1 cellular context compared by ENCODE assay signal in the genomic region with DNA sequence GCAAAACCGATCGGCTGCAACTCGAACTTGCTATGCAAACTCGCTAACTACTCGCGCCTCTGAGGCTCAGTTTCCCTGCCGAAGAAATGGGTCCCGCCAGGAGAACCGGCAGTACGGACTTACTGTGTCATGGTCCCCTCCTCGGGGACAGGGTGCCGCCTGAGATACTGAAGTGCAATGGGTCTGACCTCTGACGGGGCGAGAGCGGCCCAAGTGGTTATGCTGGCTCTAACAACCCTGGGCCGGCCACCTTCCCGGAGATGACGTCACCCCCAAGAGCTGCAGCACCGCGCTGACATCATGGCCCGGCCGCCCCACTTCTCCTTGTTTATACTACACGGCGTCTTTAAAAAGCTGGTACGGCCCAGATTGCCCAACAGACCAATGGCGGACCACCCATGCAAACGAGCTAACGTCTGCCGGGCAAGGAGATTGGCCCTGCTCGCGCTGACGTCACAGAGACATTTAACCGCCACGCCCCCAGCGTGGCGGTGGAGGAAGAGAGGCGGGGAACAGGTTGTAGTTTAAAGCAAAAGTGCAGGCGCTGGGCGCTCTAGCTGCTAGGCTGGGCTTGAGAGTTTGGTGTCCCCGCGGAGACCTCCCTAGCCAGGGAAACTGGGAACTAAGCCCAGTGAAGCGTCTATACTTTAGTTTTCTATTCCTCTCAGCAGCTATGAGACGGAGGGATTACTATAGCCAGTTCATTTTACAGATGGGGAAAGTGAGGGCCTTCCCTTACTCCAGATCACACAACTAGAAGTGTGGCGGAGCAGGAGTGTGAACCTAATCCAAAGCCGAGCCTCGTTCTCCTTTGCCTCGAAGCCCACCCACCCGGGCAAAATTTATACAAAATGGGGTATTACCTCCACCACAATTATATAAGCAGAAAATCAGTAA.
A peak's percentile ranks its signal among the peaks of the same experiment; 100 is the strongest.
TF ChIP-seq lines count a peak whose summit lies in the region.

No MANE protein-coding gene starts in this region.

TF ChIP-seq in HEK293, 187 proteins besides CTCF, POLR2A, EP300 and RAD21 (continued from another document and continues in another):
- TF ChIP-seq, protein P1, sequence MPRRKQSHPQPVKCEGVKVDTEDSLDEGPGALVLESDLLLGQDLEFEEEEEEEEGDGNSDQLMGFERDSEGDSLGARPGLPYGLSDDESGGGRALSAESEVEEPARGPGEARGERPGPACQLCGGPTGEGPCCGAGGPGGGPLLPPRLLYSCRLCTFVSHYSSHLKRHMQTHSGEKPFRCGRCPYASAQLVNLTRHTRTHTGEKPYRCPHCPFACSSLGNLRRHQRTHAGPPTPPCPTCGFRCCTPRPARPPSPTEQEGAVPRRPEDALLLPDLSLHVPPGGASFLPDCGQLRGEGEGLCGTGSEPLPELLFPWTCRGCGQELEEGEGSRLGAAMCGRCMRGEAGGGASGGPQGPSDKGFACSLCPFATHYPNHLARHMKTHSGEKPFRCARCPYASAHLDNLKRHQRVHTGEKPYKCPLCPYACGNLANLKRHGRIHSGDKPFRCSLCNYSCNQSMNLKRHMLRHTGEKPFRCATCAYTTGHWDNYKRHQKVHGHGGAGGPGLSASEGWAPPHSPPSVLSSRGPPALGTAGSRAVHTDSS (tag by site-specific recombination; IDR thresholded peaks at IDR 0.05): no peak; the same call in 1 of the 2 replicates
- TF ChIP-seq ZNF133 (tag by site-specific recombination; IDR thresholded peaks at IDR 0.05): no peak; the same call in 1 of the 2 replicates
- TF ChIP-seq ZNF76 (tag by site-specific recombination; IDR thresholded peaks at IDR 0.05; ENCODE audit: borderline replicate concordance, low read depth): peak; percentile 73
- TF ChIP-seq ZNF274 (IDR thresholded peaks at IDR 0.05; ENCODE audit: low read length): no peak
- no peak for TF ChIP-seq ZNF274 (tag by site-specific recombination; IDR thresholded peaks at IDR 0.05; ENCODE audit: borderline replicate concordance)
- TF ChIP-seq, protein P2, sequence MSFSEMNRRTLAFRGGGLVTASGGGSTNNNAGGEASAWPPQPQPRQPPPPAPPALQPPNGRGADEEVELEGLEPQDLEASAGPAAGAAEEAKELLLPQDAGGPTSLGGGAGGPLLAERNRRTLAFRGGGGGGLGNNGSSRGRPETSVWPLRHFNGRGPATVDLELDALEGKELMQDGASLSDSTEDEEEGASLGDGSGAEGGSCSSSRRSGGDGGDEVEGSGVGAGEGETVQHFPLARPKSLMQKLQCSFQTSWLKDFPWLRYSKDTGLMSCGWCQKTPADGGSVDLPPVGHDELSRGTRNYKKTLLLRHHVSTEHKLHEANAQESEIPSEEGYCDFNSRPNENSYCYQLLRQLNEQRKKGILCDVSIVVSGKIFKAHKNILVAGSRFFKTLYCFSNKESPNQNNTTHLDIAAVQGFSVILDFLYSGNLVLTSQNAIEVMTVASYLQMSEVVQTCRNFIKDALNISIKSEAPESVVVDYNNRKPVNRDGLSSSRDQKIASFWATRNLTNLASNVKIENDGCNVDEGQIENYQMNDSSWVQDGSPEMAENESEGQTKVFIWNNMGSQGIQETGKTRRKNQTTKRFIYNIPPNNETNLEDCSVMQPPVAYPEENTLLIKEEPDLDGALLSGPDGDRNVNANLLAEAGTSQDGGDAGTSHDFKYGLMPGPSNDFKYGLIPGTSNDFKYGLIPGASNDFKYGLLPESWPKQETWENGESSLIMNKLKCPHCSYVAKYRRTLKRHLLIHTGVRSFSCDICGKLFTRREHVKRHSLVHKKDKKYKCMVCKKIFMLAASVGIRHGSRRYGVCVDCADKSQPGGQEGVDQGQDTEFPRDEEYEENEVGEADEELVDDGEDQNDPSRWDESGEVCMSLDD (tag by site-specific recombination; IDR thresholded peaks at IDR 0.05): peak; percentile 99
- TF ChIP-seq ZNF132 (tag by site-specific recombination; IDR thresholded peaks at IDR 0.05; ENCODE audit: borderline replicate concordance): no peak
- TF ChIP-seq YY2 (tag by site-specific recombination; IDR thresholded peaks at IDR 0.05): peak; percentile 30; the same call in 1 of the 2 replicates
- no peak for TF ChIP-seq ZNF248 (tag by site-specific recombination; IDR thresholded peaks at IDR 0.05)
- 0 out of 2 replicates have a peak, but pooled peaks have one; percentile 5 for TF ChIP-seq ZIC2 (tag by site-specific recombination; IDR thresholded peaks at IDR 0.05)
- no peak for TF ChIP-seq ZNF433 (tag by site-specific recombination; IDR thresholded peaks at IDR 0.05; ENCODE audit: low read depth)
- no peak for TF ChIP-seq ZNF223 (tag by site-specific recombination; IDR thresholded peaks at IDR 0.05)
- TF ChIP-seq ZNF302 (tag by site-specific recombination; IDR thresholded peaks at IDR 0.05; ENCODE audit: low read depth): no peak
- TF ChIP-seq ZFP3 (tag by site-specific recombination; IDR thresholded peaks at IDR 0.05; ENCODE audit: low read depth): no peak
- TF ChIP-seq MEIS1 (CRISPR knock-in tag; IDR thresholded peaks at IDR 0.05; ENCODE audit: borderline replicate concordance): no peak
- TF ChIP-seq BCL11B (tag by site-specific recombination; IDR thresholded peaks at IDR 0.05; ENCODE audit: low read depth): peak; percentile 58
- TF ChIP-seq, protein P3, sequence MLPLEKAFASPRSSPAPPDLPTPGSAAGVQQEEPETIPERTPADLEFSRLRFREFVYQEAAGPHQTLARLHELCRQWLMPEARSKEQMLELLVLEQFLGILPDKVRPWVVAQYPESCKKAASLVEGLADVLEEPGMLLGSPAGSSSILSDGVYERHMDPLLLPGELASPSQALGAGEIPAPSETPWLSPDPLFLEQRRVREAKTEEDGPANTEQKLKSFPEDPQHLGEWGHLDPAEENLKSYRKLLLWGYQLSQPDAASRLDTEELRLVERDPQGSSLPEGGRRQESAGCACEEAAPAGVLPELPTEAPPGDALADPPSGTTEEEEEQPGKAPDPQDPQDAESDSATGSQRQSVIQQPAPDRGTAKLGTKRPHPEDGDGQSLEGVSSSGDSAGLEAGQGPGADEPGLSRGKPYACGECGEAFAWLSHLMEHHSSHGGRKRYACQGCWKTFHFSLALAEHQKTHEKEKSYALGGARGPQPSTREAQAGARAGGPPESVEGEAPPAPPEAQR (tag by site-specific recombination; IDR thresholded peaks at IDR 0.05): peak; percentile 75; the same call in 1 of the 2 replicates
- TF ChIP-seq ZNF664 (tag by site-specific recombination; IDR thresholded peaks at IDR 0.05): no peak
- TF ChIP-seq, protein P4, sequence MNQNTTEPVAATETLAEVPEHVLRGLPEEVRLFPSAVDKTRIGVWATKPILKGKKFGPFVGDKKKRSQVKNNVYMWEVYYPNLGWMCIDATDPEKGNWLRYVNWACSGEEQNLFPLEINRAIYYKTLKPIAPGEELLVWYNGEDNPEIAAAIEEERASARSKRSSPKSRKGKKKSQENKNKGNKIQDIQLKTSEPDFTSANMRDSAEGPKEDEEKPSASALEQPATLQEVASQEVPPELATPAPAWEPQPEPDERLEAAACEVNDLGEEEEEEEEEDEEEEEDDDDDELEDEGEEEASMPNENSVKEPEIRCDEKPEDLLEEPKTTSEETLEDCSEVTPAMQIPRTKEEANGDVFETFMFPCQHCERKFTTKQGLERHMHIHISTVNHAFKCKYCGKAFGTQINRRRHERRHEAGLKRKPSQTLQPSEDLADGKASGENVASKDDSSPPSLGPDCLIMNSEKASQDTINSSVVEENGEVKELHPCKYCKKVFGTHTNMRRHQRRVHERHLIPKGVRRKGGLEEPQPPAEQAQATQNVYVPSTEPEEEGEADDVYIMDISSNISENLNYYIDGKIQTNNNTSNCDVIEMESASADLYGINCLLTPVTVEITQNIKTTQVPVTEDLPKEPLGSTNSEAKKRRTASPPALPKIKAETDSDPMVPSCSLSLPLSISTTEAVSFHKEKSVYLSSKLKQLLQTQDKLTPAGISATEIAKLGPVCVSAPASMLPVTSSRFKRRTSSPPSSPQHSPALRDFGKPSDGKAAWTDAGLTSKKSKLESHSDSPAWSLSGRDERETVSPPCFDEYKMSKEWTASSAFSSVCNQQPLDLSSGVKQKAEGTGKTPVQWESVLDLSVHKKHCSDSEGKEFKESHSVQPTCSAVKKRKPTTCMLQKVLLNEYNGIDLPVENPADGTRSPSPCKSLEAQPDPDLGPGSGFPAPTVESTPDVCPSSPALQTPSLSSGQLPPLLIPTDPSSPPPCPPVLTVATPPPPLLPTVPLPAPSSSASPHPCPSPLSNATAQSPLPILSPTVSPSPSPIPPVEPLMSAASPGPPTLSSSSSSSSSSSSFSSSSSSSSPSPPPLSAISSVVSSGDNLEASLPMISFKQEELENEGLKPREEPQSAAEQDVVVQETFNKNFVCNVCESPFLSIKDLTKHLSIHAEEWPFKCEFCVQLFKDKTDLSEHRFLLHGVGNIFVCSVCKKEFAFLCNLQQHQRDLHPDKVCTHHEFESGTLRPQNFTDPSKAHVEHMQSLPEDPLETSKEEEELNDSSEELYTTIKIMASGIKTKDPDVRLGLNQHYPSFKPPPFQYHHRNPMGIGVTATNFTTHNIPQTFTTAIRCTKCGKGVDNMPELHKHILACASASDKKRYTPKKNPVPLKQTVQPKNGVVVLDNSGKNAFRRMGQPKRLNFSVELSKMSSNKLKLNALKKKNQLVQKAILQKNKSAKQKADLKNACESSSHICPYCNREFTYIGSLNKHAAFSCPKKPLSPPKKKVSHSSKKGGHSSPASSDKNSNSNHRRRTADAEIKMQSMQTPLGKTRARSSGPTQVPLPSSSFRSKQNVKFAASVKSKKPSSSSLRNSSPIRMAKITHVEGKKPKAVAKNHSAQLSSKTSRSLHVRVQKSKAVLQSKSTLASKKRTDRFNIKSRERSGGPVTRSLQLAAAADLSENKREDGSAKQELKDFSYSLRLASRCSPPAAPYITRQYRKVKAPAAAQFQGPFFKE (tag by site-specific recombination; IDR thresholded peaks at IDR 0.05; ENCODE audit: borderline replicate concordance): no peak
- TF ChIP-seq KLF10 (tag by site-specific recombination; IDR thresholded peaks at IDR 0.05): peak; percentile 67; the same call in 1 of the 2 replicates
- no peak for TF ChIP-seq ZNF140 (tag by site-specific recombination; IDR thresholded peaks at IDR 0.05)
- no peak for TF ChIP-seq ZNF175 (tag by site-specific recombination; IDR thresholded peaks at IDR 0.05)
- no peak for TF ChIP-seq ZNF529 (tag by site-specific recombination; IDR thresholded peaks at IDR 0.05; ENCODE audit: insufficient replicate concordance)
- TF ChIP-seq ZNF596 (tag by site-specific recombination; IDR thresholded peaks at IDR 0.05): no peak
- peak; percentile 93 for TF ChIP-seq SP7 (tag by site-specific recombination; IDR thresholded peaks at IDR 0.05)
- no peak for TF ChIP-seq ZFHX2 (tag by site-specific recombination; conservative IDR thresholded peaks at IDR 0.05)
- TF ChIP-seq ZNF292 (tag by site-specific recombination; IDR thresholded peaks at IDR 0.05; ENCODE audit: borderline replicate concordance, low read depth): no peak
- TF ChIP-seq ZNF514 (tag by site-specific recombination; IDR thresholded peaks at IDR 0.05): no peak
- TF ChIP-seq, protein P5, sequence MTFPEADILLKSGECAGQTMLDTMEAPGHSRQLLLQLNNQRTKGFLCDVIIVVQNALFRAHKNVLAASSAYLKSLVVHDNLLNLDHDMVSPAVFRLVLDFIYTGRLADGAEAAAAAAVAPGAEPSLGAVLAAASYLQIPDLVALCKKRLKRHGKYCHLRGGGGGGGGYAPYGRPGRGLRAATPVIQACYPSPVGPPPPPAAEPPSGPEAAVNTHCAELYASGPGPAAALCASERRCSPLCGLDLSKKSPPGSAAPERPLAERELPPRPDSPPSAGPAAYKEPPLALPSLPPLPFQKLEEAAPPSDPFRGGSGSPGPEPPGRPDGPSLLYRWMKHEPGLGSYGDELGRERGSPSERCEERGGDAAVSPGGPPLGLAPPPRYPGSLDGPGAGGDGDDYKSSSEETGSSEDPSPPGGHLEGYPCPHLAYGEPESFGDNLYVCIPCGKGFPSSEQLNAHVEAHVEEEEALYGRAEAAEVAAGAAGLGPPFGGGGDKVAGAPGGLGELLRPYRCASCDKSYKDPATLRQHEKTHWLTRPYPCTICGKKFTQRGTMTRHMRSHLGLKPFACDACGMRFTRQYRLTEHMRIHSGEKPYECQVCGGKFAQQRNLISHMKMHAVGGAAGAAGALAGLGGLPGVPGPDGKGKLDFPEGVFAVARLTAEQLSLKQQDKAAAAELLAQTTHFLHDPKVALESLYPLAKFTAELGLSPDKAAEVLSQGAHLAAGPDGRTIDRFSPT (tag by site-specific recombination; IDR thresholded peaks at IDR 0.05): peak; percentile 59; the same call in 1 of the 2 replicates
- TF ChIP-seq SP3 (tag by site-specific recombination; IDR thresholded peaks at IDR 0.05): peak; percentile 71
- TF ChIP-seq KLF9 (tag by site-specific recombination; IDR thresholded peaks at IDR 0.05; ENCODE audit: low read depth): peak; percentile 78
- TF ChIP-seq, protein P6, sequence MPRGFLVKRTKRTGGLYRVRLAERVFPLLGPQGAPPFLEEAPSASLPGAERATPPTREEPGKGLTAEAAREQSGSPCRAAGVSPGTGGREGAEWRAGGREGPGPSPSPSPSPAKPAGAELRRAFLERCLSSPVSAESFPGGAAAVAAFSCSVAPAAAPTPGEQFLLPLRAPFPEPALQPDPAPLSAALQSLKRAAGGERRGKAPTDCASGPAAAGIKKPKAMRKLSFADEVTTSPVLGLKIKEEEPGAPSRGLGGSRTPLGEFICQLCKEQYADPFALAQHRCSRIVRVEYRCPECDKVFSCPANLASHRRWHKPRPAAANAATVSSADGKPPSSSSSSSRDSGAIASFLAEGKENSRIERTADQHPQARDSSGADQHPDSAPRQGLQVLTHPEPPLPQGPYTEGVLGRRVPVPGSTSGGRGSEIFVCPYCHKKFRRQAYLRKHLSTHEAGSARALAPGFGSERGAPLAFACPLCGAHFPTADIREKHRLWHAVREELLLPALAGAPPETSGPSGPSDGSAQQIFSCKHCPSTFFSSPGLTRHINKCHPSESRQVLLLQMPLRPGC (tag by site-specific recombination; IDR thresholded peaks at IDR 0.05): peak; percentile 84
- TF ChIP-seq HOXD13 (CRISPR knock-in tag; IDR thresholded peaks at IDR 0.05; ENCODE audit: borderline replicate concordance): no peak
- TF ChIP-seq ZNF830 (tag by site-specific recombination; IDR thresholded peaks at IDR 0.05; ENCODE audit: low read depth): no peak
- no peak for TF ChIP-seq ZNF510 (tag by site-specific recombination; IDR thresholded peaks at IDR 0.05; ENCODE audit: insufficient replicate concordance)
- no peak for TF ChIP-seq ZNF544 (tag by site-specific recombination; IDR thresholded peaks at IDR 0.05)
- no peak for TF ChIP-seq ZNF23 (tag by site-specific recombination; IDR thresholded peaks at IDR 0.05; ENCODE audit: borderline replicate concordance)
- TF ChIP-seq ZNF560 (tag by site-specific recombination; IDR thresholded peaks at IDR 0.05; ENCODE audit: borderline replicate concordance): no peak
- peak; percentile 100 for TF ChIP-seq ZBTB21 (tag by site-specific recombination; IDR thresholded peaks at IDR 0.05)
- no peak for TF ChIP-seq ZBTB1 (tag by site-specific recombination; IDR thresholded peaks at IDR 0.05)
- no peak for TF ChIP-seq ZNF221 (tag by site-specific recombination; IDR thresholded peaks at IDR 0.05; ENCODE audit: borderline replicate concordance)
